In the genomic region with DNA sequence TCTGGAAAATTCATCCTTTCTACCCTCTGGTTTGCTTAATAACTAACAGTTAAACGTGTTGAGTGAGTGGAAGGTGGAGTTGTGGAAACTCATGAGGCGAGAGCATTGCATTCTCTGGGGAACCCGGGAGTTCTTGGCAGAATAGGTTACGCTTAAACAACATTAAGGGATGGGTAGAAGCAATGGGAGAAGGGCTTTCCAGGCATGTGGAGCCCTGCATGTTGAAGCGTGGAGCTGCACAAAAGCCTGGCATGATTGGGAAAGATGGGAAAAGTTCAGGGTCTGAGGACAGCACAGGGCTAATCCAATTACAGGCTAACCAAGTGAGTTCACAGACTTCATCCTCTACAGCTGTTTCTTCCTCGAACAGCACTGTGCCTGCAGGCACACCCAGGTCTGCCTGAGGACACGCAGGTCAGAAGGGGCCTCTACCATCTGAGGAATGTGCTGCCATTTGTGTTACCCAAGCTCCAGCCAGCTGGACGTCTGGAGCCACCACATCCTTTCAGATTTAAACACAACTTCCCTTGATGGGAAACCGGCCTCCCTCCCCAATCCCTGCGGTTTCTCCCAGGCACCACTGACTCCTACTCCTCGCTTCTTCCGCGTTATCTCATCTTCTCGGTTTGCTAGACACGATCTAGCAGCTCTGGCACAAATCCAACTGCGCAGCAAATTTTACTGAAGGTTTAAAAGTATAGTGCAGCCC, we compare ENCODE assay signal across 8 cellular contexts.
DNase-seq lines count a peak whose midpoint lies in the region; ATAC-seq, FAIRE-seq and TF ChIP-seq lines count a peak whose summit lies in the region.

No MANE protein-coding gene starts in this region.

- ATAC-seq in mucosa of descending colon (peak; percentile 46), HG03175 (IDR thresholded peaks at IDR 0.05; ENCODE audit: unreplicated experiment) (no peak), HG03196 (IDR thresholded peaks at IDR 0.05; ENCODE audit: unreplicated experiment) (no peak)

- peak overlapping the region; percentile 50 for H3K27ac ChIP-seq in A673 (ENCODE audit: low read depth, low read length, poor library complexity, severe bottlenecking)

- H3K9ac ChIP-seq in NT2/D1 (ENCODE audit: insufficient read length, low read depth): peak overlapping the region; percentile 58

- H3K9me3 ChIP-seq in A673 (ENCODE audit: low read depth, low read length, poor library complexity, severe bottlenecking): no peaks in the 10 kb centered on the region
- no peaks in the 10 kb centered on the region for H3K9me3 ChIP-seq in NT2/D1 (ENCODE audit: insufficient read depth, low read length)
- H3K9me3 ChIP-seq in mucosa of descending colon: no peaks in the 10 kb centered on the region

- H3K27me3 ChIP-seq in A673 (replicated peaks; ENCODE audit: insufficient read depth, low read depth, low read length, poor library complexity) (no peaks in the 10 kb centered on the region), NT2/D1 (ENCODE audit: insufficient read depth, insufficient read length) (no peaks in the 10 kb centered on the region)

- TF ChIP-seq CTCF in A673 (conservative IDR thresholded peaks at IDR 0.05; ENCODE audit: low read depth, low read length) (no peak), mucosa of descending colon (IDR thresholded peaks at IDR 0.05) (no peak)

- DNase-seq in A673 (ENCODE audit: low spot score) (no peak), NT2/D1 (ENCODE audit: low read depth, low spot score) (peak; percentile 73), epidermal melanocyte (ENCODE audit: insufficient read length, low spot score) (peak; percentile 39), mucosa of descending colon (peak; percentile 40 to 63 (median 61)), GM12892 (ENCODE audit: insufficient read length) (no peak)
- DNase-seq in stimulated activated CD8-positive, alpha-beta memory T cell treated with anti-CD3 and anti-CD28 coated beads, Interleukin-4, amount 100 ng/mL, for 48 hours: no peak

- POLR2A ChIA-PET in A673 (lab: Charles Lee; ENCODE audit: low non-redundant PET): interaction anchor here (0.6 kb wide), 1 partner anchor 856 kb away, joined by 3 read pairs; no protein-coding TSS in a partner anchor

- H3K4me3 ChIP-seq in A673 (ENCODE audit: low read depth, low read length, poor library complexity, severe bottlenecking) (no peak overlapping the region), NT2/D1 (ENCODE audit: insufficient read length, low read depth) (no peak overlapping the region), mucosa of descending colon (no peak overlapping the region)

- no peak for FAIRE-seq in GM12892 (lab: Jason Lieb, UNC)

- CTCF ChIA-PET in A673 (lab: Charles Lee): no interaction called here

- H3K4me1 ChIP-seq in A673 (ENCODE audit: insufficient read depth, low read length, poor library complexity, severe bottlenecking) (peaks cover 10% of the 10 kb centered on the region), NT2/D1 (ENCODE audit: insufficient read depth, insufficient read length) (peaks cover 4% of the 10 kb centered on the region), mucosa of descending colon (ENCODE audit: low read depth) (peaks cover 4% of the 10 kb centered on the region)

- BruUV-seq in A673 (replicated peaks; lab: Mats Ljungman, UMichigan): no TSS peak

- intact Hi-C loops in A673 (cut with micrococcal nuclease; ENCODE audit: unreplicated experiment) (no loop called here), mucosa of descending colon (cut with DNase I, micrococcal nuclease) (no loop called here)

- no peak for TF ChIP-seq POLR2A in GM12892 (IDR thresholded peaks at IDR 0.05; ENCODE audit: low read depth, low read length)

- H3K36me3 ChIP-seq in A673 (ENCODE audit: insufficient read depth, low read length, poor library complexity, severe bottlenecking) (peaks cover 17% of the 10 kb centered on the region), NT2/D1 (ENCODE audit: insufficient read depth, insufficient read length, low read length) (no peaks in the 10 kb centered on the region), mucosa of descending colon (ENCODE audit: low read depth) (no peaks in the 10 kb centered on the region)

Comparison
In these comparisons a context has a peak if more than half of its experiments do, and no peak if none do; other contexts are left out.
1. DNase-seq: peak in NT2/D1 (single experiment), epidermal melanocyte (single experiment) and mucosa of descending colon (3 of 3); none in A673 (single experiment), stimulated activated CD8-positive, alpha-beta memory T cell treated with anti-CD3 and anti-CD28 coated beads, Interleukin-4, amount 100 ng/mL, for 48 hours (single experiment) and GM12892 (single experiment).